23 cellular contexts compared by ENCODE assay signal in the genomic region with DNA sequence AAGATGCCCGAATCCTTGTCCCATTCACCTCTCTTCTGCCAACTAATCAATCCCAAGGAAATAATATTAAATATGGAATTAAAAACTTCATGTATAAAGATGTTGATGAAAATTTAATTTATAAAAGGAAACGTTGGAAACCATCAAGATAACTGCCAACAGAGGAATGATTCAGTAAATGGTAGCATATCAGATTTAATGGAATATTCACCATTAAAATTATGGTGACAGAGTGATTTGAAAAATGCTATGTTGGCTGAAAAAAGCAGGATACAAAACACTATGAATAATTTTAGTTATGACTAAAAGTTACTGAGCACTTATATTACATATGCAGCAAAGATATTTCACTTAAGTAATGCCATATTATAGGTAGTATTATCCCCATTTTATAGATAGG.
"Had no signal": no experiment of that assay in that cellular context is flagged by ENCODE, and none has a peak within 500 bp of the region (broad histone marks: within the 10 kb centered on the region; RNA-seq: fewer than 3 reads in every experiment).

No MANE protein-coding gene starts in this region.

- H3K27ac ChIP-seq: neural progenitor cell, ovary, parathyroid adenoma, psoas muscle, right lobe of liver, stomach, tibial artery, transverse colon, upper lobe of right lung, uterus had no signal

- H3K9me3 ChIP-seq: ovary, psoas muscle, right lobe of liver, sigmoid colon, stomach, tibial artery, transverse colon, upper lobe of right lung, uterus had no signal

- H2AFZ ChIP-seq: neural progenitor cell, parathyroid adenoma had no signal

- H3K4me3 ChIP-seq: neural progenitor cell, ovary, psoas muscle, right lobe of liver, sigmoid colon, stomach, tibial artery, transverse colon, upper lobe of right lung, uterus had no signal

- H3K4me1 ChIP-seq: parathyroid adenoma, psoas muscle, uterus had no signal

- H3K27me3 ChIP-seq: neural progenitor cell, right lobe of liver, sigmoid colon, stomach, tibial artery, transverse colon, upper lobe of right lung, uterus had no signal

- DNase-seq: natural killer cell; occipital lobe; ovary; posterior cingulate gyrus; psoas muscle; right cardiac atrium; right lobe of liver; sigmoid colon; small intestine; stimulated activated CD4-positive, alpha-beta T cell treated with anti-CD3 and anti-CD28 coated beads, Interleukin-15, amount 100 ng/mL, for 24 hours; stimulated activated CD4-positive, alpha-beta T cell treated with anti-CD3 and anti-CD28 coated beads, Interleukin-2, amount 100 ng/mL, for 24 hours; stimulated activated CD4-positive, alpha-beta T cell treated with anti-CD3 and anti-CD28 coated beads, Interleukin-2, amount 100 ng/mL, for 48 hours; stimulated activated CD4-positive, alpha-beta T cell treated with anti-CD3 and anti-CD28 coated beads, Interleukin-4, amount 100 ng/mL, for 24 hours; stimulated activated naive B cell treated with anti-CD40 and anti-IgM and Interleukin-4, amounts not matched to agents 10 μg/mL and 1 μg/mL and 100 μg/mL, for 72 hours; stimulated activated naive CD4-positive, alpha-beta T cell treated with Interleukin-2 at 50 U/mL for 16 hours; stomach; tibial artery; transverse colon; upper lobe of right lung; uterus had no signal

- ATAC-seq: natural killer cell; psoas muscle; right cardiac atrium; right lobe of liver; stimulated activated effector memory CD8-positive, alpha-beta T cell treated with anti-CD3 and anti-CD28 coated beads, Interleukin-12 subunit alpha, Interleukin-12 subunit beta, amount 100 ng/mL, for 72 hours; stimulated activated naive B cell treated with anti-CD40 and anti-IgM and Interleukin-4, amounts not matched to agents 10 μg/mL and 1 μg/mL and 100 μg/mL, for 72 hours; upper lobe of right lung had no signal

- FAIRE-seq: small intestine had no signal

- H3K9ac ChIP-seq: neural progenitor cell, parathyroid adenoma had no signal

- H3K36me3 ChIP-seq: neural progenitor cell, ovary, right lobe of liver, sigmoid colon, stomach, tibial artery, transverse colon, upper lobe of right lung, uterus had no signal

- H3K4me2 ChIP-seq: neural progenitor cell had no signal
